21 cellular contexts compared by ENCODE assay signal in the genomic region with DNA sequence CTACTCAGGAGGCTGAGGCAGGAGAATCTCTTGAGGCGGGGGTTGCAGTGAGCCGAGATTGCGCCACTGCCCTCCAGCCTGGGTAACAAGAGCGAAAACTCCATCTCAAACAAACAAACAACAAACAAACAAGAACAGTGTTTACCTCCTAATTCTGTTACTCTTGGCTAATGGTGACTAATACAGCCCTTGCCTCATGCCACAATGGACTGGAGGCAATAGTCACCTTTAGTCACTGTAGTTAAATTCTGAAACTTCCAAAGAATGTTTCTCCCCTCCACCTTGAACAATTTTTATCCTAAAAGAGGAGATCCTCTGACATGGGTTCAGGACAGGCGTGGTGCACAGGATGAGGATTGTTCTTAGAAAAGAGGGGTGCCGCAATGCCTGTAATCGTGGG.
"Had no signal": no experiment of that assay in that cellular context is flagged by ENCODE, and none has a peak within 500 bp of the region (broad histone marks: within the 10 kb centered on the region; RNA-seq: fewer than 3 reads in every experiment).

No MANE protein-coding gene starts in this region.

- H3K4me1 ChIP-seq: lower lobe of right lung, parathyroid adenoma, tibial artery, uterus had no signal

- H3K9ac ChIP-seq: parathyroid adenoma had no signal

- H3K27ac ChIP-seq: lower lobe of right lung, parathyroid adenoma, tibial artery, uterus, WERI-Rb-1 had no signal

- H3K9me3 ChIP-seq: lower lobe of right lung, tibial artery, uterus had no signal

- H3K27me3 ChIP-seq: tibial artery, uterus had no signal

- H3K79me2 ChIP-seq: parathyroid adenoma had no signal

- H3K36me3 ChIP-seq: lower lobe of right lung, tibial artery, uterus, WERI-Rb-1 had no signal

- FAIRE-seq: islet of Langerhans had no signal

- DNase-seq: activated CD4-positive, alpha-beta T cell treated with anti-CD3 and anti-CD28 coated beads for 1 hour; activated CD4-positive, alpha-beta T cell treated with anti-CD3 and anti-CD28 coated beads, Interleukin-2, amount 50 U/mL, for 4 hours; activated naive CD4-positive, alpha-beta T cell; activated naive CD8-positive, alpha-beta T cell treated with anti-CD3 and anti-CD28 coated beads for 36 hours; amniotic stem cell; dermis blood vessel endothelial cell; effector memory CD8-positive, alpha-beta T cell; glutamatergic neuron; hippocampal formation; lower lobe of right lung; retina; stimulated activated CD4-positive, alpha-beta T cell treated with anti-CD3 and anti-CD28 coated beads, Interleukin-12 subunit alpha, Interleukin-12 subunit beta, amount 100 ng/mL, for 4 hours; stimulated activated CD4-positive, alpha-beta T cell treated with anti-CD3 and anti-CD28 coated beads, Interleukin-2, amount 100 ng/mL, for 24 hours; stimulated activated naive CD8-positive, alpha-beta T cell treated with anti-CD3 and anti-CD28 coated beads, Interleukin-15, Interleukin-2, amounts not matched to agents 100 U/mL and 50 U/mL, for 24 hours; substantia nigra; T-helper 2 cell; tibial artery; uterus; WERI-Rb-1 had no signal

- H3K4me3 ChIP-seq: lower lobe of right lung, tibial artery, uterus had no signal

- H2AFZ ChIP-seq: parathyroid adenoma had no signal
